ENCODE assay signal across 1 cellular context in genomic region chr4:138398297-138398696, GRCh38.
TF ChIP-seq lines count a peak whose summit lies in the region.

No MANE protein-coding gene starts in this region.

TF ChIP-seq in HepG2, 621 proteins besides CTCF, POLR2A, EP300 and RAD21 (continued from another document):
- TF ChIP-seq ATF2 (CRISPR knock-in tag; IDR thresholded peaks at IDR 0.05) = no peak
- TF ChIP-seq ARID5B (CRISPR knock-in tag; IDR thresholded peaks at IDR 0.05) = peak; percentile 69
- peak in 1 of 2 experiments; percentile 77; a peak in 2 of 4 replicates for TF ChIP-seq ATF4 (CRISPR knock-in tag; IDR thresholded peaks at IDR 0.05)
- 0 out of 2 replicates have a peak, but pooled peaks have one; percentile 10 for TF ChIP-seq HNF1A (IDR thresholded peaks at IDR 0.05; ENCODE audit: low read depth)
- TF ChIP-seq HNF1A (CRISPR knock-in tag; IDR thresholded peaks at IDR 0.05; ENCODE audit: borderline replicate concordance) = no peak
- no peak for TF ChIP-seq ZNF558 (CRISPR knock-in tag; IDR thresholded peaks at IDR 0.05; ENCODE audit: borderline replicate concordance)
- 0 out of 2 replicates have a peak, but pooled peaks have one; percentile 4 for TF ChIP-seq FOSL2 (CRISPR knock-in tag; IDR thresholded peaks at IDR 0.05)
- TF ChIP-seq HDAC1 (CRISPR knock-in tag; IDR thresholded peaks at IDR 0.05) = peak; percentile 40; the same call in 1 of the 2 replicates
- TF ChIP-seq TBX2 (CRISPR knock-in tag; IDR thresholded peaks at IDR 0.05; ENCODE audit: borderline replicate concordance) = no peak
- TF ChIP-seq TFE3 (CRISPR knock-in tag; IDR thresholded peaks at IDR 0.05) = no peak
- TF ChIP-seq AKAP8 (CRISPR knock-in tag; IDR thresholded peaks at IDR 0.05) = no peak
- TF ChIP-seq REXO4 (CRISPR knock-in tag; IDR thresholded peaks at IDR 0.05; ENCODE audit: borderline replicate concordance) = no peak
- TF ChIP-seq E2F1 (CRISPR knock-in tag; IDR thresholded peaks at IDR 0.05) = no peak
- no peak for TF ChIP-seq RNF2 (conservative IDR thresholded peaks at IDR 0.05; ENCODE audit: low read depth)
- peak; percentile 26; the same call in 1 of the 2 replicates for TF ChIP-seq TBX3 (IDR thresholded peaks at IDR 0.05; ENCODE audit: borderline replicate concordance)
- TF ChIP-seq RCOR2 (CRISPR knock-in tag; IDR thresholded peaks at IDR 0.05) = 0 out of 2 replicates have a peak, but pooled peaks have one; percentile 24
- TF ChIP-seq ZNF136 (CRISPR knock-in tag; IDR thresholded peaks at IDR 0.05; ENCODE audit: low read depth) = no peak
- no peak for TF ChIP-seq NR2C2 (CRISPR knock-in tag; IDR thresholded peaks at IDR 0.05; ENCODE audit: borderline replicate concordance)
- peak; percentile 47; the same call in 1 of the 2 replicates for TF ChIP-seq ZNF331 (CRISPR knock-in tag; IDR thresholded peaks at IDR 0.05)
- TF ChIP-seq CEBPG (CRISPR knock-in tag; IDR thresholded peaks at IDR 0.05) = peak; percentile 43; the same call in 1 of the 2 replicates
- peak; percentile 62 for TF ChIP-seq SP5 (CRISPR knock-in tag; IDR thresholded peaks at IDR 0.05; ENCODE audit: borderline replicate concordance, low read depth)
- TF ChIP-seq ZNF253 (CRISPR knock-in tag; IDR thresholded peaks at IDR 0.05; ENCODE audit: borderline replicate concordance) = no peak
